In genomic region chr20:61726979-61727378, GRCh38 we compare ENCODE assay signal across 34 cellular contexts.
"Had no signal": no experiment of that assay in that cellular context is flagged by ENCODE, and none has a peak within 500 bp of the region (broad histone marks: within the 10 kb centered on the region; RNA-seq: fewer than 3 reads in every experiment).

No MANE protein-coding gene starts in this region.

- H3K4me3 ChIP-seq: adrenal gland, body of pancreas, cardiac muscle cell, colonic mucosa, heart left ventricle had no signal

- H3K36me3 Mint-ChIP-seq: activated CD4-positive, alpha-beta memory T cell treated with anti-CD3 and anti-CD28 coated beads for 36 hours; activated CD8-positive, alpha-beta memory T cell treated with anti-CD3 and anti-CD28 coated beads, Interleukin-2, amount 10 ng/mL, durations not matched to agents 7 days and 5 days; activated naive CD4-positive, alpha-beta T cell treated with anti-CD3 and anti-CD28 coated beads, Interleukin-2, amount 50 U/mL, for 24 hours; activated naive CD8-positive, alpha-beta T cell treated with anti-CD3 and anti-CD28 coated beads for 36 hours had no signal

- FAIRE-seq: frontal cortex had no signal

- H3K9me3 Mint-ChIP-seq: activated CD4-positive, alpha-beta memory T cell treated with anti-CD3 and anti-CD28 coated beads for 36 hours; activated CD4-positive, alpha-beta T cell treated with anti-CD3 and anti-CD28 coated beads, Interleukin-2, amount 10 ng/mL, durations not matched to agents 24 days and 14 days; activated naive CD4-positive, alpha-beta T cell treated with anti-CD3 and anti-CD28 coated beads for 36 hours; activated naive CD4-positive, alpha-beta T cell treated with anti-CD3 and anti-CD28 coated beads, Interleukin-2, amount 50 U/mL, for 24 hours; activated naive CD8-positive, alpha-beta T cell treated with anti-CD3 and anti-CD28 coated beads for 36 hours; activated naive CD8-positive, alpha-beta T cell treated with anti-CD3 and anti-CD28 coated beads, Interleukin-2, amount 50 U/mL, for 24 hours; activated T-helper 1 cell treated with anti-CD3 and anti-CD28 coated beads, Interleukin-12 subunit alpha, Interleukin-12 subunit beta, Interleukin-2, Interleukin-4 antibody, amounts not matched to agents 30 ng/mL and 10 ng/mL and 1 ng/mL, durations not matched to agents 14 hours and 24 hours and 36 hours; activated T-helper 2 cell treated with anti-CD3 and anti-CD28 coated beads, Interferon-gamma antibody, Interleukin-2, Interleukin-4, amounts not matched to agents 10 μg/mL and 5 μg/mL and 100 μg/mL, durations not matched to agents 14 hours and 24 hours and 36 hours; endodermal cell; T-helper 2 cell treated with Interferon-gamma antibody and Interleukin-4, amounts not matched to agents 5 μg/mL and 100 μg/mL, for 36 hours had no signal

- H3K27ac Mint-ChIP-seq: activated CD4-positive, alpha-beta memory T cell treated with anti-CD3 and anti-CD28 coated beads for 36 hours; activated CD4-positive, alpha-beta T cell treated with anti-CD3 and anti-CD28 coated beads for 36 hours; activated CD4-positive, alpha-beta T cell treated with anti-CD3 and anti-CD28 coated beads, Interleukin-2, amount 10 ng/mL, durations not matched to agents 24 days and 14 days; activated CD8-positive, alpha-beta memory T cell treated with anti-CD3 and anti-CD28 coated beads, Interleukin-2, amount 10 ng/mL, durations not matched to agents 7 days and 5 days; activated CD8-positive, alpha-beta T cell treated with anti-CD3 and anti-CD28 coated beads, Interleukin-2, amount 10 ng/mL, durations not matched to agents 7 days and 5 days; activated naive CD4-positive, alpha-beta T cell treated with anti-CD3 and anti-CD28 coated beads for 36 hours; activated naive CD4-positive, alpha-beta T cell treated with anti-CD3 and anti-CD28 coated beads, Interleukin-2, amount 50 U/mL, for 24 hours; activated naive CD8-positive, alpha-beta T cell treated with anti-CD3 and anti-CD28 coated beads for 36 hours; activated naive CD8-positive, alpha-beta T cell treated with anti-CD3 and anti-CD28 coated beads, Interleukin-2, amount 50 U/mL, for 24 hours; activated T-helper 1 cell treated with anti-CD3 and anti-CD28 coated beads, Interleukin-12 subunit alpha, Interleukin-12 subunit beta, Interleukin-2, Interleukin-4 antibody, amounts not matched to agents 30 ng/mL and 10 ng/mL and 1 ng/mL, durations not matched to agents 14 hours and 24 hours and 36 hours; activated T-helper 2 cell treated with anti-CD3 and anti-CD28 coated beads, Interferon-gamma antibody, Interleukin-2, Interleukin-4, amounts not matched to agents 10 μg/mL and 5 μg/mL and 100 μg/mL, durations not matched to agents 14 hours and 24 hours and 36 hours; endodermal cell; T-helper 17 cell; T-helper 2 cell treated with Interferon-gamma antibody and Interleukin-4, amounts not matched to agents 5 μg/mL and 100 μg/mL, for 36 hours had no signal

- H3K27me3 Mint-ChIP-seq: activated CD4-positive, alpha-beta memory T cell treated with anti-CD3 and anti-CD28 coated beads for 36 hours; activated CD4-positive, alpha-beta T cell treated with anti-CD3 and anti-CD28 coated beads for 36 hours; activated CD4-positive, alpha-beta T cell treated with anti-CD3 and anti-CD28 coated beads, Interleukin-2, amount 10 ng/mL, durations not matched to agents 24 days and 14 days; activated CD8-positive, alpha-beta memory T cell treated with anti-CD3 and anti-CD28 coated beads, Interleukin-2, amount 10 ng/mL, durations not matched to agents 7 days and 5 days; activated naive CD4-positive, alpha-beta T cell treated with anti-CD3 and anti-CD28 coated beads, Interleukin-2, amount 50 U/mL, for 24 hours; activated naive CD8-positive, alpha-beta T cell treated with anti-CD3 and anti-CD28 coated beads for 36 hours; activated naive CD8-positive, alpha-beta T cell treated with anti-CD3 and anti-CD28 coated beads, Interleukin-2, amount 50 U/mL, for 24 hours; T-helper 17 cell had no signal

- H3K27ac ChIP-seq: adrenal gland, body of pancreas, cardiac muscle cell, colonic mucosa, heart left ventricle had no signal

- H3K9me3 ChIP-seq: adrenal gland, body of pancreas, colonic mucosa, heart left ventricle had no signal

- ATAC-seq: activated CD4-positive, alpha-beta T cell treated with anti-CD3 and anti-CD28 coated beads for 36 hours; activated CD8-positive, alpha-beta memory T cell treated with anti-CD3 and anti-CD28 coated beads, Interleukin-2, amount 10 ng/mL, durations not matched to agents 7 days and 5 days; activated CD8-positive, alpha-beta T cell treated with anti-CD3 and anti-CD28 coated beads, Interleukin-2, amount 10 ng/mL, durations not matched to agents 7 days and 5 days; activated naive CD8-positive, alpha-beta T cell treated with anti-CD3 and anti-CD28 coated beads, Interleukin-2, amount 50 U/mL, for 24 hours; body of pancreas; esophagus mucosa; heart left ventricle; T-helper 17 cell had no signal

- H3K4me1 Mint-ChIP-seq: activated CD4-positive, alpha-beta T cell treated with anti-CD3 and anti-CD28 coated beads for 36 hours; activated CD4-positive, alpha-beta T cell treated with anti-CD3 and anti-CD28 coated beads, Interleukin-2, amount 10 ng/mL, durations not matched to agents 24 days and 14 days; activated CD8-positive, alpha-beta memory T cell treated with anti-CD3 and anti-CD28 coated beads, Interleukin-2, amount 10 ng/mL, durations not matched to agents 7 days and 5 days; activated naive CD4-positive, alpha-beta T cell treated with anti-CD3 and anti-CD28 coated beads, Interleukin-2, amount 50 U/mL, for 24 hours; activated naive CD8-positive, alpha-beta T cell treated with anti-CD3 and anti-CD28 coated beads for 36 hours; activated naive CD8-positive, alpha-beta T cell treated with anti-CD3 and anti-CD28 coated beads, Interleukin-2, amount 50 U/mL, for 24 hours; endodermal cell; T-helper 17 cell had no signal

- H3K36me3 ChIP-seq: adrenal gland, cardiac muscle cell, colonic mucosa, heart left ventricle had no signal

- DNase-seq: activated CD4-positive, alpha-beta memory T cell treated with anti-CD3 and anti-CD28 coated beads for 36 hours; activated CD4-positive, alpha-beta T cell treated with anti-CD3 and anti-CD28 coated beads for 36 hours; activated CD4-positive, alpha-beta T cell treated with anti-CD3 and anti-CD28 coated beads, Interleukin-2, amount 10 ng/mL, durations not matched to agents 24 days and 14 days; activated CD4-positive, CD25-positive, alpha-beta regulatory T cell; activated CD4-positive, CD25-positive, alpha-beta regulatory T cell treated with anti-CD3 and anti-CD28 coated beads, Interleukin-2, amount 50 U/mL, for 72 hours; activated CD8-positive, alpha-beta memory T cell treated with anti-CD3 and anti-CD28 coated beads, Interleukin-2, amount 10 ng/mL, durations not matched to agents 7 days and 5 days; activated CD8-positive, alpha-beta memory T cell treated with anti-CD3 and anti-CD28 coated beads, Interleukin-2, amount 50 U/mL, for 4 hours; activated CD8-positive, alpha-beta T cell treated with anti-CD3 and anti-CD28 coated beads, Interleukin-2, amount 10 ng/mL, durations not matched to agents 7 days and 5 days; activated effector memory CD4-positive, alpha-beta T cell treated with anti-CD3 and anti-CD28 coated beads, Interleukin-2, amount 50 U/mL, for 16 hours; activated naive CD4-positive, alpha-beta T cell treated with anti-CD3 and anti-CD28 coated beads for 36 hours; activated naive CD8-positive, alpha-beta T cell treated with anti-CD3 and anti-CD28 coated beads for 36 hours; activated naive CD8-positive, alpha-beta T cell treated with anti-CD3 and anti-CD28 coated beads, Interleukin-2, amount 50 U/mL, for 24 hours; activated T-cell treated with anti-CD3 and anti-CD28 coated beads, Interleukin-2, amount 50 U/mL, for 1 hour; activated T-cell treated with anti-CD3 and anti-CD28 coated beads, Interleukin-2, amount 50 U/mL, for 48 hours; adrenal gland; amygdala; body of pancreas; central memory CD4-positive, alpha-beta T cell; cerebellar nuclear complex; colonic mucosa; effector memory CD4-positive, alpha-beta T cell; endodermal cell; foreskin fibroblast; glutamatergic neuron; T-helper 1 cell; T-helper 17 cell had no signal

- H3K4me3 Mint-ChIP-seq: activated CD4-positive, alpha-beta memory T cell treated with anti-CD3 and anti-CD28 coated beads for 36 hours; activated CD4-positive, alpha-beta T cell treated with anti-CD3 and anti-CD28 coated beads for 36 hours; activated CD4-positive, alpha-beta T cell treated with anti-CD3 and anti-CD28 coated beads, Interleukin-2, amount 10 ng/mL, durations not matched to agents 24 days and 14 days; activated CD8-positive, alpha-beta memory T cell treated with anti-CD3 and anti-CD28 coated beads, Interleukin-2, amount 10 ng/mL, durations not matched to agents 7 days and 5 days; activated CD8-positive, alpha-beta T cell treated with anti-CD3 and anti-CD28 coated beads, Interleukin-2, amount 10 ng/mL, durations not matched to agents 7 days and 5 days; activated naive CD4-positive, alpha-beta T cell treated with anti-CD3 and anti-CD28 coated beads for 36 hours; activated naive CD4-positive, alpha-beta T cell treated with anti-CD3 and anti-CD28 coated beads, Interleukin-2, amount 50 U/mL, for 24 hours; activated naive CD8-positive, alpha-beta T cell treated with anti-CD3 and anti-CD28 coated beads for 36 hours; activated naive CD8-positive, alpha-beta T cell treated with anti-CD3 and anti-CD28 coated beads, Interleukin-2, amount 50 U/mL, for 24 hours; activated T-helper 1 cell treated with anti-CD3 and anti-CD28 coated beads, Interleukin-12 subunit alpha, Interleukin-12 subunit beta, Interleukin-2, Interleukin-4 antibody, amounts not matched to agents 30 ng/mL and 10 ng/mL and 1 ng/mL, durations not matched to agents 14 hours and 24 hours and 36 hours; endodermal cell; T-helper 17 cell; T-helper 2 cell treated with Interferon-gamma antibody and Interleukin-4, amounts not matched to agents 5 μg/mL and 100 μg/mL, for 36 hours had no signal

- H3K27me3 ChIP-seq: adrenal gland, body of pancreas, cardiac muscle cell, colonic mucosa had no signal

- H3K4me1 ChIP-seq: adrenal gland, body of pancreas, colonic mucosa, heart left ventricle had no signal
